Comparison of ENCODE assay signal across 7 cellular contexts in the genomic region with DNA sequence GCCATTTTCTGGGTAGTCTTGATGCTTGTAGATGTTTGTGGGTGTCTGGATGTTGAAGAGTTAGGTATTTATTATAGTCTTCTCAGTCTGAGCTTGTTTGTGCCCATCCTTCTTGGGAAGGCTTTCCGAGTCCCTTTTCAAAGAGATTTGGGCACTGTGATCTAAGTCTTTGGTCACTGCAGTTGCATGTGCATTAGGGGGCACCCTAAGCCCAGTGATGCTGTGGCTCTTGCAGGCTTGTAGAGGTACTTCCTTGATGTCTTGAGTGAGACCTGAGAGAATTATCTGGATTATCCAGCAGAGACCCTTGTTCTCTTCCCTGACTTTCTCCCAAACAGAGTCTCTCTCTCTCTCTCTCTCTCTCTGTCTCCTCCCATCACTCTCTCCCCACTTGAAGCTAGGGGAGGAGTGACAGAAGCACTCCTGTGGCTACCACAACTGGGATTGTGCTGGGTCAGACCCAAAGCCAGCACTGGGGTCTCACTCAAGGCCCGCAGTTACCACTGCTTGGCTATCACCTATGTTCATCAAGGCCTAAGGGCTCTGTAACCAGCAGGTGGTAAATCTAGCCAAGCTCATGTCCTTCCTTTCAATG.
DNase-seq lines count a peak whose midpoint lies in the region; ATAC-seq and TF ChIP-seq lines count a peak whose summit lies in the region.

No MANE protein-coding gene starts in this region.

- H3K36me3 ChIP-seq in Panc1 (ENCODE audit: control insufficient read depth, insufficient read depth, low read length) = no peaks in the 10 kb centered on the region

- CTCF ChIA-PET in Panc1 (lab: Charles Lee) = interaction anchor here (0.6 kb wide), 1 partner anchor 384 kb away, joined by 3 read pairs; no protein-coding TSS in a partner anchor

- TF ChIP-seq CTCF in GM10266 (IDR thresholded peaks at IDR 0.05; ENCODE audit: control insufficient read depth, insufficient read depth, low read depth, missing control alignments) (peak; percentile 63), Panc1 (IDR thresholded peaks at IDR 0.05) (peak; percentile 58)

- DNase-seq in GM10266 (ENCODE audit: extremely low spot score) (peak; percentile 24), HCEC 1CT (peak; percentile 74), Panc1 (ENCODE audit: low read depth, low spot score) (no peak), ecto neural progenitor cell (ENCODE audit: low spot score) (peak; percentile 68), medulla oblongata (ENCODE audit: extremely low spot score) (peak; percentile 80), SW 1271 (lab: John Stamatoyannopoulos, UW) (no peak), NCI-H510A (lab: John Stamatoyannopoulos, UW) (no peak)

- BruUV-seq in Panc1 (replicated peaks; lab: Mats Ljungman, UMichigan) = no TSS peak

- ATAC-seq in Panc1 = peak; percentile 75

- H3K4me1 ChIP-seq in Panc1 (ENCODE audit: control insufficient read depth, insufficient read depth, low read length) = no peaks in the 10 kb centered on the region

- in situ Hi-C loops in Panc1 (cut with HindIII; ENCODE audit: low pct_unique_long_range_greater_than_20kb, low sequenced_read_pairs) = no loop called here

- H3K4me3 ChIP-seq in Panc1 (ENCODE audit: low read depth in 2 of 2, low read length in 2 of 2) = no peak overlapping the region

- no peaks in the 10 kb centered on the region for H3K9me3 ChIP-seq in Panc1 (ENCODE audit: control insufficient read depth, insufficient read depth, low read depth, low read length)

- POLR2A ChIA-PET in Panc1 (lab: Charles Lee) = no interaction called here

- H3K27ac ChIP-seq in Panc1 (ENCODE audit: low read length) = no peak overlapping the region

- intact Hi-C loops in Panc1 (cut with micrococcal nuclease; ENCODE audit: unreplicated experiment) = no loop called here

- H3K27me3 ChIP-seq in Panc1 (ENCODE audit: control insufficient read depth, insufficient read depth, low read length) = no peaks in the 10 kb centered on the region

Comparison
In these comparisons a context has a peak if more than half of its experiments do, and no peak if none do; other contexts are left out.
1. DNase-seq: peak in GM10266 (single experiment), HCEC 1CT (single experiment), ecto neural progenitor cell (single experiment) and medulla oblongata (single experiment); none in Panc1 (single experiment), SW 1271 (0 of 2) and NCI-H510A (single experiment).